18 cellular contexts compared by ENCODE assay signal in the genomic region with DNA sequence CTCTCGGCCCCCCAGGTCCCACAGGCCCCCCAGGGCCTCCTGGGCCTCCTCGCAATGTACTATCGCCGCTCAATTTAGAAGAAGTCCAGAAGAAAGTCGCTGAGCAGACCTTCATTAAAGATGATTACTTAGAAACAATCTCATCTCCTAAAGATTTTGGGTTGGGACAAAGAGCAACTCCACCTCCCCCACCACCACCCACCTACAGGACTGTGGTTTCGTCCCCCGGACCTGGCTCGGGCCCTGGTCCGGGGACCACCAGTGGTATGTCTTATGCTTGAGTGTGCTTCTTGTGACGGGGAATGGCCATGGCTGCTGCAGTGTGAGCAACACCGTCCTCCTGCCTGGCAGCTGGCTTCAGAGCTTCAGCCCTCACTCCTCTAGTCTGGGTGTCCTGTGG.
DNase-seq lines count a peak whose midpoint lies in the region; ATAC-seq, FAIRE-seq and TF ChIP-seq lines count a peak whose summit lies in the region.
"Had no signal": no experiment of that assay in that cellular context is flagged by ENCODE, and none has a peak within 500 bp of the region (broad histone marks: within the 10 kb centered on the region; RNA-seq: fewer than 3 reads in every experiment).

No MANE protein-coding gene starts in this region.

- DNase-seq in H1 (ENCODE audit: low read depth in 1 of 2, low spot score in 2 of 2) (no peak), trophoblast cell (no peak), frontal cortex (ENCODE audit: low spot score in 2 of 2) (no peak), inferior parietal cortex (ENCODE audit: extremely low spot score) (no peak), mesendoderm (no peak), Right ventricle myocardium inferior (ENCODE audit: missing footprints) (no peak)
- DNase-seq: C1 segment of cervical spinal cord; Calu3; CD4-positive, alpha-beta memory T cell; COR-L47; DMS53; DMS79 treated with DMSO at 0.1 percent for 48 hours; GF-D8; GOT3; H7 had no signal

- no peak overlapping the region for H4K91ac ChIP-seq in H1 (replicated peaks; ENCODE audit: insufficient read length, low read length)
- no peak overlapping the region for H4K91ac ChIP-seq in trophoblast cell (ENCODE audit: low read depth, low read length)

- CTCF ChIA-PET in H1 (lab: Charles Lee; ENCODE audit: partially characterized antibody), result no interaction called here

- no peak for TF ChIP-seq POLR2A in H1 (IDR thresholded peaks at IDR 0.05; ENCODE audit: control extremely low read depth in 1 of 2, low read depth in 2 of 2, low read length in 2 of 2)

- ATAC-seq in Right ventricle myocardium inferior, result no peak
- ATAC-seq: HCT116 had no signal

- no peak overlapping the region for H3K18ac ChIP-seq in H1 (ENCODE audit: extremely low read depth, low read length)
- H3K18ac ChIP-seq in trophoblast cell (ENCODE audit: low read length), result no peak overlapping the region
- H3K18ac ChIP-seq in mesendoderm (ENCODE audit: low read length), result no peak overlapping the region

- H3K36me3 ChIP-seq in Loucy (ENCODE audit: insufficient read depth, low read length) (no peaks in the 10 kb centered on the region), H1 (ENCODE audit: control insufficient read depth in 2 of 4, insufficient read depth in 4 of 4, low read length in 3 of 4) (no peaks in the 10 kb centered on the region), trophoblast cell (ENCODE audit: control insufficient read depth in 1 of 2, insufficient read depth in 2 of 2, low read length in 2 of 2) (no peaks in the 10 kb centered on the region), mesendoderm (ENCODE audit: control insufficient read depth, insufficient read depth, low read length) (no peaks in the 10 kb centered on the region)

- H4K5ac ChIP-seq in H1 (ENCODE audit: insufficient read length, low read depth, low read length), result no peak overlapping the region
- H4K5ac ChIP-seq in mesendoderm (ENCODE audit: low read length), result no peak overlapping the region

- WGBS in H1 (ENCODE audit: extremely low coverage in 1 of 2, insufficient coverage in 1 of 2, insufficient read length in 1 of 2, insufficient replicate concordance in 2 of 2, low coverage in 1 of 2, low lambda C conversion rate in 2 of 2, missing lambda C conversion rate in 1 of 2), 2 experiments, result 87% methylated on average over 8 of the region's 11 CpGs; no CpG with 5 or more reads in 1 of the 2 experiments
- WGBS in trophoblast cell (ENCODE audit: extremely low coverage, insufficient coverage, insufficient read length), result no CpG with 5 or more reads among the region's 11 CpGs
- WGBS in mesendoderm (ENCODE audit: extremely low coverage, insufficient coverage, low lambda C conversion rate), result no CpG with 5 or more reads among the region's 11 CpGs

- TF ChIP-seq CTCF in Loucy (conservative IDR thresholded peaks at IDR 0.05; ENCODE audit: low read length) (no peak), H1 (IDR thresholded peaks at IDR 0.05; ENCODE audit: control extremely low read depth in 1 of 3, insufficient read depth in 1 of 3, low read depth in 1 of 3, low read length in 3 of 3) (no peak)

- H3K14ac ChIP-seq in H1 (ENCODE audit: insufficient read length) (no peak overlapping the region), trophoblast cell (ENCODE audit: low read length) (no peak overlapping the region)

- H4K12ac ChIP-seq in trophoblast cell (ENCODE audit: low read depth, low read length), result no peak overlapping the region

- H3K56ac ChIP-seq in H1 (replicated peaks; ENCODE audit: insufficient read length, low read depth, low read length), result no peak overlapping the region
- H3K56ac ChIP-seq in mesendoderm (ENCODE audit: low read length), result no peak overlapping the region

- TF ChIP-seq RAD21 in H1 (IDR thresholded peaks at IDR 0.05 in 1 of 2, conservative IDR thresholded peaks at IDR 0.05 in 1 of 2; ENCODE audit: low read depth in 2 of 2, low read length in 2 of 2), result no peak

- H2BK120ac ChIP-seq in H1 (replicated peaks; ENCODE audit: low read depth, low read length), result no peak overlapping the region
- H2BK120ac ChIP-seq in trophoblast cell (ENCODE audit: insufficient read depth, low read length, poor library complexity), result no peak overlapping the region
- H2BK120ac ChIP-seq in mesendoderm (ENCODE audit: low read depth, low read length), result no peak overlapping the region

- peaks cover 58% of the 10 kb centered on the region for H3K4me1 ChIP-seq in Loucy (ENCODE audit: insufficient read depth, low read length, poor library complexity, severe bottlenecking)
- H3K4me1 ChIP-seq in H1 (replicated peaks in 1 of 4; ENCODE audit: control insufficient read depth in 3 of 4, insufficient read depth in 4 of 4, low read length in 3 of 4), result no peaks in the 10 kb centered on the region
- H3K4me1 ChIP-seq in trophoblast cell (ENCODE audit: control insufficient read depth in 1 of 2, insufficient read depth in 2 of 2, low read length in 2 of 2), result no peaks in the 10 kb centered on the region
- no peaks in the 10 kb centered on the region for H3K4me1 ChIP-seq in mesendoderm (ENCODE audit: control insufficient read depth, low read depth, low read length)

- no peaks in the 10 kb centered on the region for H3K79me2 ChIP-seq in Loucy (ENCODE audit: insufficient read depth, low read length)
- H3K79me2 ChIP-seq in H1 (ENCODE audit: control insufficient read depth in 1 of 2, insufficient read depth in 2 of 2, low read length in 2 of 2), result no peaks in the 10 kb centered on the region
- H3K79me2 ChIP-seq in trophoblast cell (ENCODE audit: control insufficient read depth, insufficient read depth, low read length, poor library complexity), result no peaks in the 10 kb centered on the region
- H3K79me2 ChIP-seq in mesendoderm (ENCODE audit: control insufficient read depth, insufficient read depth, low read length), result no peaks in the 10 kb centered on the region

- intact Hi-C loops in Right ventricle myocardium inferior (cut with DNase I), result no loop called here

- H3K9me3 ChIP-seq in Loucy (ENCODE audit: insufficient read depth, low read depth, low read length), result no peaks in the 10 kb centered on the region
- no peaks in the 10 kb centered on the region for H3K9me3 ChIP-seq in H1 (ENCODE audit: insufficient read depth in 2 of 2, low read depth in 1 of 2, low read length in 1 of 2)
- H3K9me3 ChIP-seq in trophoblast cell (ENCODE audit: insufficient read depth, low read depth, low read length), result peaks cover 1% of the 10 kb centered on the region

- no peak overlapping the region for H2BK15ac ChIP-seq in H1 (ENCODE audit: low read length)
- no peak overlapping the region for H2BK15ac ChIP-seq in mesendoderm (replicated peaks; ENCODE audit: low read depth)

- H2AK5ac ChIP-seq in H1 (ENCODE audit: low read depth, low read length) (no peak overlapping the region), trophoblast cell (ENCODE audit: low read length) (no peak overlapping the region), mesendoderm (ENCODE audit: low read length) (no peak overlapping the region)

- no peaks in the 10 kb centered on the region for H3K27me3 ChIP-seq in Loucy (ENCODE audit: insufficient read depth, low read length, poor library complexity, severe bottlenecking)
- H3K27me3 ChIP-seq in H1 (replicated peaks in 1 of 4; ENCODE audit: control insufficient read depth in 3 of 4, extremely low read depth in 1 of 4, insufficient read depth in 3 of 4, low read length in 3 of 4), result no peaks in the 10 kb centered on the region
- H3K27me3 ChIP-seq in trophoblast cell (ENCODE audit: insufficient read depth, low read length), result no peaks in the 10 kb centered on the region
- H3K27me3 ChIP-seq in mesendoderm (ENCODE audit: insufficient read depth, low read length, poor library complexity), result no peaks in the 10 kb centered on the region

- no peaks in the 10 kb centered on the region for H3K23me2 ChIP-seq in H1 (ENCODE audit: low read depth, low read length)

- no peaks in the 10 kb centered on the region for H3F3A ChIP-seq in Loucy (ENCODE audit: low read depth)

- POLR2A ChIA-PET in H1 (lab: Charles Lee; ENCODE audit: partially characterized antibody), result no interaction called here

- H3K9me2 ChIP-seq in Loucy (replicated peaks; ENCODE audit: low read depth, low read length), result no peaks in the 10 kb centered on the region

- H2BK12ac ChIP-seq in H1 (ENCODE audit: low read depth, low read length), result no peak overlapping the region
- H2BK12ac ChIP-seq in trophoblast cell (ENCODE audit: low read length), result no peak overlapping the region

- H3K27ac ChIP-seq in H1 (ENCODE audit: low read depth, low read length) (no peak overlapping the region), trophoblast cell (ENCODE audit: low read depth, low read length) (no peak overlapping the region), mesendoderm (ENCODE audit: low read depth, low read length) (no peak overlapping the region)

- H2BK5ac ChIP-seq in H1 (ENCODE audit: low read depth, low read length) (no peak overlapping the region), trophoblast cell (ENCODE audit: low read depth, low read length, poor library complexity) (no peak overlapping the region), mesendoderm (ENCODE audit: low read length) (no peak overlapping the region)

- H3K9ac ChIP-seq in Loucy (ENCODE audit: low read depth, low read length, poor library complexity, severe bottlenecking) (no peak overlapping the region), H1 (replicated peaks in 1 of 4; ENCODE audit: extremely low read depth in 1 of 4, low read depth in 3 of 4, low read length in 3 of 4) (no peak overlapping the region; a peak in 1 of 7 replicates), trophoblast cell (ENCODE audit: low read length) (no peak overlapping the region), mesendoderm (ENCODE audit: low read length) (no peak overlapping the region)

- H3K79me1 ChIP-seq in H1 (ENCODE audit: low read depth, low read length) (no peaks in the 10 kb centered on the region), trophoblast cell (ENCODE audit: low read length) (peaks cover 3% of the 10 kb centered on the region), mesendoderm (ENCODE audit: low read length) (no peaks in the 10 kb centered on the region)

- H2BK20ac ChIP-seq in H1 (ENCODE audit: low read length), result no peak overlapping the region

- no peak overlapping the region for H3K4me2 ChIP-seq in Loucy (ENCODE audit: low read depth, low read length, poor library complexity, severe bottlenecking)
- H3K4me2 ChIP-seq in H1 (ENCODE audit: insufficient read depth in 1 of 2, low read depth in 2 of 2, low read length in 2 of 2), result no peak overlapping the region
- no peak overlapping the region for H3K4me2 ChIP-seq in trophoblast cell (ENCODE audit: low read length)
- no peak overlapping the region for H3K4me2 ChIP-seq in mesendoderm (ENCODE audit: low read length)

- peak overlapping the region; percentile 53; the same call in 1 of the 2 replicates for H2AFZ ChIP-seq in Loucy (ENCODE audit: low read length)
- H2AFZ ChIP-seq in H1 (ENCODE audit: low read length), result 0 out of 2 replicates have a peak overlapping the region, but pooled peaks have one; percentile 11
- no peak overlapping the region for H2AFZ ChIP-seq in trophoblast cell (ENCODE audit: insufficient read depth, low read length, poor library complexity)

- no peak overlapping the region for H3K4ac ChIP-seq in H1 (replicated peaks; ENCODE audit: insufficient read length, low read depth, low read length)
- no peak overlapping the region for H3K4ac ChIP-seq in trophoblast cell (ENCODE audit: low read depth, low read length)
- no peak overlapping the region for H3K4ac ChIP-seq in mesendoderm (ENCODE audit: low read depth, low read length)

- H4K20me1 ChIP-seq in Loucy (ENCODE audit: insufficient read depth, low read length, poor library complexity, severe bottlenecking) (no peaks in the 10 kb centered on the region), H1 (replicated peaks in 1 of 2; ENCODE audit: control insufficient read depth in 1 of 2, insufficient read depth in 2 of 2, low read length in 2 of 2) (no peaks in the 10 kb centered on the region)

- H3K4me3 ChIP-seq in Loucy (ENCODE audit: low read length, poor library complexity, severe bottlenecking), result no peak overlapping the region
- no peak overlapping the region for H3K4me3 ChIP-seq in H1 (ENCODE audit: extremely low read depth in 1 of 4, insufficient read depth in 2 of 4, low read depth in 3 of 4, low read length in 4 of 4)
- H3K4me3 ChIP-seq in trophoblast cell (ENCODE audit: low read depth, low read length), result no peak overlapping the region
- no peak overlapping the region for H3K4me3 ChIP-seq in mesendoderm (ENCODE audit: low read length)

- H4K8ac ChIP-seq in H1 (ENCODE audit: extremely low read depth, insufficient read depth, low read length) (no peak overlapping the region; the same call in 1 of the 2 replicates), trophoblast cell (ENCODE audit: low read depth, low read length) (no peak overlapping the region), mesendoderm (ENCODE audit: low read depth, low read length) (no peak overlapping the region)

- H3K23ac ChIP-seq in H1 (ENCODE audit: insufficient read length) (no peak overlapping the region), trophoblast cell (ENCODE audit: low read length) (peak overlapping the region; percentile 99), mesendoderm (ENCODE audit: low read length) (no peak overlapping the region)

- FAIRE-seq in H1 (lab: Jason Lieb, UNC) (no peak), frontal cortex (lab: Jason Lieb, UNC) (no peak)
- FAIRE-seq: GM12892 had no signal

- TF ChIP-seq EP300 in H1 (IDR thresholded peaks at IDR 0.05; ENCODE audit: borderline replicate concordance in 1 of 2, low read depth in 2 of 2, low read length in 2 of 2), result no peak
